12 cellular contexts compared by ENCODE assay signal in the genomic region with DNA sequence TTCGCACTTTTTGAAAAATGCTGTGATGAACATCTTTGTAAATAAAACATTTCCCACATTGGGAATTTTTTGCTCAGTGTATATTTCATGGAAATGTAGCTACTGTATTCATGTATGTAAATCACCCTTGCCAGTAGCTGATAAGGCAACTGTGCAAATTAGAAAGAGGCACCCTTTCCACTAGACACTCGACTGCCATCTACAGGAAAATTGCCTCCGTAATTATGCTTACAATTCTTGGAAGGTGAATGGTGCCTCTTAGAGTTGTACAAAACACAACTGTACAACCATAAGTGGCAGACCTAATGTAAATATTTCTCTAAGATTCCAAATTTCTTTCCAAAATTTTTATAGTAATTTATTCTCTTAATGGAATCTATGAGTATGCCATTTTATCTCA.
DNase-seq lines count a peak whose midpoint lies in the region; ATAC-seq and TF ChIP-seq lines count a peak whose summit lies in the region.
"Had no signal": no experiment of that assay in that cellular context is flagged by ENCODE, and none has a peak within 500 bp of the region (broad histone marks: within the 10 kb centered on the region; RNA-seq: fewer than 3 reads in every experiment).

No MANE protein-coding gene starts in this region.

- peak; percentile 25 for TF ChIP-seq CTCF in epithelial cell of proximal tubule (conservative IDR thresholded peaks at IDR 0.05; ENCODE audit: low read depth, low read length)

- H3K27ac ChIP-seq in right cardiac atrium (ENCODE audit: low read length), result no peak overlapping the region
- H3K27ac ChIP-seq: sigmoid colon had no signal

- H3K4me3 ChIP-seq in epithelial cell of proximal tubule (ENCODE audit: low read depth, low read length) (no peak overlapping the region), right cardiac atrium (ENCODE audit: low read length) (no peak overlapping the region)
- H3K4me3 ChIP-seq: sigmoid colon had no signal

- intact Hi-C loops in right cardiac atrium (cut with DNase I), result no loop called here

- no peaks in the 10 kb centered on the region for H3K4me1 ChIP-seq in right cardiac atrium (ENCODE audit: control insufficient read depth, insufficient read depth, low read length)

- H3K27me3 ChIP-seq in right cardiac atrium (ENCODE audit: control insufficient read depth, insufficient read depth), result no peaks in the 10 kb centered on the region
- H3K27me3 ChIP-seq: sigmoid colon had no signal

- no peak for ATAC-seq in HG03108 (IDR thresholded peaks at IDR 0.05; ENCODE audit: unreplicated experiment)
- no peak for ATAC-seq in right cardiac atrium

- H3K9me3 ChIP-seq in right cardiac atrium (ENCODE audit: control insufficient read depth, low read length), result no peaks in the 10 kb centered on the region
- H3K9me3 ChIP-seq: sigmoid colon had no signal

- WGBS in right cardiac atrium, result 81% methylated on average over 3 of the region's 3 CpGs

- DNase-seq in DMS53 (lab: John Stamatoyannopoulos, UW) (peak; percentile 63), HuH-7 (ENCODE audit: low spot score) (peak; percentile 12), NCI-H748 (lab: John Stamatoyannopoulos, UW; ENCODE audit: unreplicated experiment) (peak; percentile 66), epithelial cell of proximal tubule (ENCODE audit: low read depth) (no peak), globus pallidus (ENCODE audit: low spot score) (no peak), right cardiac atrium (no peak), DMS79 (lab: John Stamatoyannopoulos, UW) (no peak)
- DNase-seq: central memory CD4-positive, alpha-beta T cell; NCI-H1930; sigmoid colon; T-helper 9 cell had no signal

Comparison
In these comparisons a context has a peak if more than half of its experiments do, and no peak if none do; other contexts are left out.
1. DNase-seq: peak in DMS53 (single experiment), HuH-7 (single experiment) and NCI-H748 (single experiment); none in epithelial cell of proximal tubule (single experiment), globus pallidus (single experiment), right cardiac atrium (0 of 3) and DMS79 (single experiment).